Comparison of ENCODE assay signal across 25 cellular contexts in genomic region chr16:74321356-74321755, GRCh38. TPM values are rescaled to one million over a fixed set of nuclear protein-coding genes. Genes with fewer than 3 reads are reported as not detected.
A peak's percentile ranks its signal among the peaks of the same experiment; 100 is the strongest.
DNase-seq lines count a peak whose midpoint lies in the region; ATAC-seq lines count a peak whose summit lies in the region.
"Had no signal": no experiment of that assay in that cellular context is flagged by ENCODE, and none has a peak within 500 bp of the region (broad histone marks: within the 10 kb centered on the region; RNA-seq: fewer than 3 reads in every experiment).

No MANE protein-coding gene starts in this region.

- 45 to 47% methylated on average over 2 of the region's 2 CpGs for WGBS in aorta, 2 donors

- H3K36me3 ChIP-seq in aorta (ENCODE audit: control insufficient read depth in 1 of 2, insufficient read depth in 2 of 2, low read length in 1 of 2) = peaks cover 0 to 2% of the 10 kb centered on the region in 2 donors

- no peaks in the 10 kb centered on the region for H3K27me3 ChIP-seq in aorta (ENCODE audit: control insufficient read depth in 1 of 2, insufficient read depth in 2 of 2, low read length in 1 of 2)
- H3K27me3 ChIP-seq: BLaER1 treated with 17β-estradiol and CSF1 and Interleukin-3, amounts not matched to agents 10 nM and 100 nM; esophagus muscularis mucosa; sigmoid colon had no signal

- peak; percentile 8 for ATAC-seq in aorta (ENCODE audit: low FRiP score)

- H3K27ac ChIP-seq in aorta (ENCODE audit: low read depth in 1 of 2, low read length in 2 of 2) = no peak overlapping the region
- H3K27ac ChIP-seq: 22Rv1; BLaER1 treated with 17β-estradiol and CSF1 and Interleukin-3, amounts not matched to agents 10 nM and 100 nM; HL-60; VCaP had no signal

- peak; percentile 56 for DNase-seq in SIG-M5 treated with dmso at 0.1 percent for 504 hours (lab: John Stamatoyannopoulos, UW; ENCODE audit: unreplicated experiment)
- no peak for DNase-seq in SIG-M5 (lab: John Stamatoyannopoulos, UW)
- peak; percentile 52 for DNase-seq in fibroblast of gingiva (ENCODE audit: low read depth)
- peak; percentile 59 for DNase-seq in mesenteric fat pad (ENCODE audit: low spot score)
- peak in 1 of 2 donors; percentile 64 for DNase-seq in aorta
- no peak for DNase-seq in NCI-H2107 treated with DMSO at 0.1 percent for 48 hours (lab: John Stamatoyannopoulos, UW; ENCODE audit: unreplicated experiment)
- no peak for DNase-seq in middle frontal gyrus (ENCODE audit: extremely low spot score, low spot score)
- no peak for DNase-seq in hippocampal formation (lab: John Stamatoyannopoulos, UW)
- DNase-seq: activated CD4-positive, alpha-beta T cell treated with anti-CD3 and anti-CD28 coated beads, Interleukin-2, amount 50 U/mL, for 4 hours; activated gamma-delta T cell treated with Interleukin-2 at 50 U/mL for 16 hours; amniotic stem cell; effector CD8-positive, alpha-beta T cell; HCEC 1CT; NCI-H2081 treated with DMSO at 0.1 percent for 48 hours; NCI-H510A; occipital lobe; sigmoid colon; stimulated activated CD4-positive, alpha-beta T cell treated with anti-CD3 and anti-CD28 coated beads, Interleukin-2, amount 100 ng/mL, for 24 hours; stimulated activated naive CD4-positive, alpha-beta T cell treated with Interleukin-2 at 50 U/mL for 16 hours; trophoblast cell had no signal

- no peaks in the 10 kb centered on the region for H3K9me3 ChIP-seq in aorta (ENCODE audit: control insufficient read depth, low read length)
- H3K9me3 ChIP-seq: BLaER1 treated with 17β-estradiol and CSF1 and Interleukin-3, amounts not matched to agents 10 nM and 100 nM; esophagus muscularis mucosa; sigmoid colon had no signal

- no peaks in the 10 kb centered on the region for H3K4me1 ChIP-seq in aorta (ENCODE audit: control insufficient read depth in 1 of 2, insufficient read depth in 2 of 2, low read length in 2 of 2)

- intact Hi-C loops in aorta (cut with DNase I) = no loop called here

- H3K4me3 ChIP-seq in aorta (ENCODE audit: low read length in 2 of 2) = no peak overlapping the region
- H3K4me3 ChIP-seq: BLaER1 treated with 17β-estradiol and CSF1 and Interleukin-3, amounts not matched to agents 10 nM and 100 nM; esophagus muscularis mucosa; sigmoid colon had no signal

RNA-seq across cellular contexts. Expression of gene PSMD7, which starts 24.7 kb away (rescaled TPM):
- 86.5 TPM for total RNA-seq in mesenteric fat pad
- 10 to 100 TPM; 58.8 to 69.6 TPM for total RNA-seq in aorta
- 10 to 100 TPM; 71.6 to 83.1 TPM for polyA plus RNA-seq in aorta

RNA-seq across cellular contexts. Expression of gene NPIPB15, which starts 54.8 kb away (rescaled TPM):
- total RNA-seq in mesenteric fat pad (4.1 TPM), aorta (1 to 10 TPM; 2.8 to 9.0 TPM)
- polyA plus RNA-seq in aorta = 10 to 100 TPM in 1 of 2 donors, 1 to 10 TPM in 1; 3.1 to 77.5 TPM
- total RNA-seq: occipital lobe had no signal

Comparison
In these comparisons a context has a peak if more than half of its experiments do, and no peak if none do; other contexts are left out.
1. DNase-seq: peak in SIG-M5 treated with dmso at 0.1 percent for 504 hours (single experiment), fibroblast of gingiva (single experiment) and mesenteric fat pad (single experiment); none in SIG-M5 (single experiment), NCI-H2107 treated with DMSO at 0.1 percent for 48 hours (single experiment), middle frontal gyrus (single experiment) and hippocampal formation (0 of 2).